In genomic region chr22:44698531-44699421, GRCh38 we compare ENCODE assay signal across 10 cellular contexts. TPM values are rescaled to one million over a fixed set of nuclear protein-coding genes. Genes with fewer than 3 reads are reported as not detected.
DNase-seq lines count a peak whose midpoint lies in the region; ATAC-seq and TF ChIP-seq lines count a peak whose summit lies in the region.
"Had no signal": no experiment of that assay in that cellular context is flagged by ENCODE, and none has a peak within 500 bp of the region (broad histone marks: within the 10 kb centered on the region; RNA-seq: fewer than 3 reads in every experiment).

No MANE protein-coding gene starts in this region.

- intact Hi-C loops in esophagus squamous epithelium (cut with DNase I), result loop anchor here (5.0 kb wide), 1 partner anchor 34 kb away; no protein-coding TSS in a partner anchor

- no peak overlapping the region; the same call in 1 of the 2 replicates for H3K4me3 ChIP-seq in HUES64 (ENCODE audit: low read length)
- no peak overlapping the region for H3K4me3 ChIP-seq in esophagus squamous epithelium

- H3K27ac ChIP-seq in HUES64 (ENCODE audit: low read depth, low read length), result peak overlapping the region; percentile 64; the same call in 1 of the 2 replicates
- peak overlapping the region in 3 of 4 donors; percentile 50 to 81 (median 66) for H3K27ac ChIP-seq in esophagus squamous epithelium

- 48% methylated on average over 23 of the region's 23 CpGs for WGBS in HUES64
- 65 to 70% methylated on average over 13 to 23 of the region's 23 CpGs for WGBS in esophagus squamous epithelium, 2 donors

- peak overlapping the region; percentile 75 for H3K27ac Mint-ChIP-seq in neural crest cell (ENCODE audit: unreplicated experiment)

- H3K27me3 ChIP-seq in HUES64 (ENCODE audit: insufficient read depth, low read length) (peaks cover 31% of the 10 kb centered on the region), esophagus squamous epithelium (peaks cover 0 to 26% (median 0%) of the 10 kb centered on the region in 4 donors)

- H3K9ac ChIP-seq in HUES64 (ENCODE audit: low read depth, low read length), result peak overlapping the region; percentile 5; the same call in 1 of the 2 replicates

- peaks cover 31% of the 10 kb centered on the region for H3K4me1 Mint-ChIP-seq in neural crest cell

- peaks cover 12% of the 10 kb centered on the region for H3K27me3 Mint-ChIP-seq in neural crest cell (ENCODE audit: low read depth)
- H3K27me3 Mint-ChIP-seq: CD4-positive, CD25-positive, alpha-beta regulatory T cell had no signal

- H3K36me3 ChIP-seq in HUES64 (ENCODE audit: insufficient read depth, low read length), result no peaks in the 10 kb centered on the region
- H3K36me3 ChIP-seq in esophagus squamous epithelium, result no peaks in the 10 kb centered on the region

- no peak for TF ChIP-seq POLR2A in esophagus squamous epithelium (IDR thresholded peaks at IDR 0.05)

- DNase-seq in AG08395 (ENCODE audit: low spot score) (peak; percentile 89), esophagus squamous epithelium (lab: John Stamatoyannopoulos, UW) (no peak), neural crest cell (ENCODE audit: low read depth, low spot score) (no peak), cortex of kidney (lab: John Stamatoyannopoulos, UW) (no peak)
- DNase-seq: CD4-positive, CD25-positive, alpha-beta regulatory T cell; T-helper 2 cell had no signal

- H3K9me3 ChIP-seq in HUES64 (ENCODE audit: insufficient read depth, low read depth, low read length) (no peaks in the 10 kb centered on the region), esophagus squamous epithelium (no peaks in the 10 kb centered on the region)

- peak overlapping the region; percentile 72 for H3K4me3 Mint-ChIP-seq in neural crest cell

- no peaks in the 10 kb centered on the region for H3K9me3 Mint-ChIP-seq in neural crest cell
- H3K9me3 Mint-ChIP-seq: CD4-positive, CD25-positive, alpha-beta regulatory T cell had no signal

- H3K4me1 ChIP-seq in HUES64 (ENCODE audit: insufficient read depth, low read length) (peaks cover 22% of the 10 kb centered on the region), esophagus squamous epithelium (peaks cover 21 to 47% (median 22%) of the 10 kb centered on the region in 3 donors)

- no peak for TF ChIP-seq CTCF in esophagus squamous epithelium (IDR thresholded peaks at IDR 0.05)
- TF ChIP-seq CTCF in neural crest cell (conservative IDR thresholded peaks at IDR 0.05), result no peak

- ATAC-seq in HG02588 (IDR thresholded peaks at IDR 0.05; ENCODE audit: unreplicated experiment), result no peak
- no peak for ATAC-seq in HG03378 (IDR thresholded peaks at IDR 0.05; ENCODE audit: unreplicated experiment)
- ATAC-seq in GM18861 (IDR thresholded peaks at IDR 0.05; ENCODE audit: unreplicated experiment), result no peak

- no peaks in the 10 kb centered on the region for H3K36me3 Mint-ChIP-seq in neural crest cell (ENCODE audit: low read depth)
- H3K36me3 Mint-ChIP-seq: CD4-positive, CD25-positive, alpha-beta regulatory T cell had no signal

RNA-seq across cellular contexts. Expression of gene PRR5, which starts 3.2 kb away (rescaled TPM):
- polyA plus RNA-seq in HUES64 (2013, experiment 1 of 2), result 8.8 TPM
- 7.9 TPM for polyA plus RNA-seq in HUES64 (2013, experiment 2 of 2)
- total RNA-seq in esophagus squamous epithelium (10 to 100 TPM; 20.8 to 33.0 (median 23.4) TPM), neural crest cell (11.9 and 13.6 TPM in 2 replicates)

RNA-seq across cellular contexts. Expression of gene ARHGAP8, which starts 53.6 kb away (rescaled TPM):
- polyA plus RNA-seq in HUES64 (2013, experiment 1 of 2), result 17.4 TPM
- 20.2 TPM for polyA plus RNA-seq in HUES64 (2013, experiment 2 of 2)
- total RNA-seq in esophagus squamous epithelium, result 10 to 100 TPM in 2 of 4 donors, 1 to 10 TPM in 2; 3.6 to 15.0 (median 11.5) TPM
- 0.61 and 0.96 TPM in 2 replicates for total RNA-seq in neural crest cell
